11 cellular contexts compared by ENCODE assay signal in genomic region chr2:168949324-168949723, GRCh38. TPM values are rescaled to one million over a fixed set of nuclear protein-coding genes. Genes with fewer than 3 reads are reported as not detected.
"Had no signal": no experiment of that assay in that cellular context is flagged by ENCODE, and none has a peak within 500 bp of the region (broad histone marks: within the 10 kb centered on the region; RNA-seq: fewer than 3 reads in every experiment).

No MANE protein-coding gene starts in this region.

- H3K4me1 ChIP-seq: HAP-1 had no signal

- H3K4me3 ChIP-seq: GM23248, HAP-1 had no signal

- H3K36me3 ChIP-seq: HAP-1 had no signal

- H2AFZ ChIP-seq: GM23248 had no signal

- H3K27ac ChIP-seq: GM23248, HL-60 had no signal

- DNase-seq: GOT3, H7, HFFc6, KG1 had no signal

- H3K9ac ChIP-seq: GM23248 had no signal

- H3K9me3 ChIP-seq: HAP-1 had no signal

RNA-seq across cellular contexts. Expression of gene G6PC2, which starts 48.2 kb away (rescaled TPM):
- total RNA-seq: GM23248, H4, H7, HepG2, HFFc6, HT1080 had no signal
- polyA plus RNA-seq: GM23248, HepG2, IgD-negative memory B cell had no signal

RNA-seq across cellular contexts. Expression of gene SPC25, which starts 59.1 kb away (rescaled TPM):
- polyA plus RNA-seq: IgD-negative memory B cell had no signal
